ENCODE assay signal across 18 cellular contexts in genomic region chr22:26826431-26826935, GRCh38.
DNase-seq lines count a peak whose midpoint lies in the region; ATAC-seq and TF ChIP-seq lines count a peak whose summit lies in the region.
"Had no signal": no experiment of that assay in that cellular context is flagged by ENCODE, and none has a peak within 500 bp of the region (broad histone marks: within the 10 kb centered on the region; RNA-seq: fewer than 3 reads in every experiment).

No MANE protein-coding gene starts in this region.

- H3K27ac ChIP-seq in SK-N-SH (ENCODE audit: low read depth in 2 of 2, low read length in 1 of 2) (no peak overlapping the region), neural cell (ENCODE audit: low read length) (peak overlapping the region; percentile 43)
- H3K27ac ChIP-seq: 22Rv1, A549, C4-2B had no signal

- no peak overlapping the region for H2AFZ ChIP-seq in SK-N-SH (ENCODE audit: low read depth)
- H2AFZ ChIP-seq in neural cell (ENCODE audit: low read depth, low read length): no peak overlapping the region

- no peak for ATAC-seq in SK-N-SH treated with all-trans-retinoic acid at 6 μM for 48 hours
- ATAC-seq in HG03175 (IDR thresholded peaks at IDR 0.05; ENCODE audit: unreplicated experiment): no peak
- ATAC-seq: A549, HCT116 had no signal

- H3K79me2 ChIP-seq in SK-N-SH (ENCODE audit: insufficient read depth) (no peaks in the 10 kb centered on the region), neural cell (replicated peaks; ENCODE audit: insufficient read depth, low read length) (no peaks in the 10 kb centered on the region)

- WGBS in SK-N-SH (ENCODE audit: low lambda C conversion rate): 85% methylated on average over 4 of the region's 4 CpGs

- POLR2A ChIA-PET in SK-N-SH (lab: Yijun Ruan, JAX): no interaction called here

- H3K27me3 ChIP-seq in SK-N-SH (ENCODE audit: insufficient read depth) (no peaks in the 10 kb centered on the region), MG63 (no peaks in the 10 kb centered on the region), neural cell (ENCODE audit: insufficient read depth, low read depth, low read length) (no peaks in the 10 kb centered on the region)

- no peak for TF ChIP-seq CTCF in SK-N-SH (IDR thresholded peaks at IDR 0.05)
- TF ChIP-seq CTCF in neural cell (IDR thresholded peaks at IDR 0.05; ENCODE audit: poor library complexity, severe bottlenecking): no peak

- no peaks in the 10 kb centered on the region for H4K20me1 ChIP-seq in SK-N-SH (ENCODE audit: insufficient read depth)
- H4K20me1 ChIP-seq in neural cell (ENCODE audit: insufficient read depth): no peaks in the 10 kb centered on the region

- DNase-seq in SK-N-SH (no peak), MG63 (peak; percentile 23), EL (no peak), activated gamma-delta T cell treated with Interleukin-2 at 50 U/mL for 16 hours (no peak)
- DNase-seq: AML-193; Caco-2; CD4-positive, alpha-beta T cell; GF-D8; GOT3; H7; IMR-90 had no signal

- TF ChIP-seq RAD21 in SK-N-SH (IDR thresholded peaks at IDR 0.05; ENCODE audit: low read length) (no peak), neural cell (conservative IDR thresholded peaks at IDR 0.05) (no peak)

- peaks cover 0 to 9% of the 10 kb centered on the region in 2 experiments; a peak in 2 of 4 replicates for H3K4me1 ChIP-seq in SK-N-SH (ENCODE audit: control insufficient read depth in 1 of 2, insufficient read depth in 2 of 2, low read depth in 1 of 2, low read length in 1 of 2)
- H3K4me1 ChIP-seq: A549, Caco-2 had no signal

- CTCF ChIA-PET in SK-N-SH (lab: Yijun Ruan, JAX): interaction anchor here (0.7 to 3.2 kb wide), 3 partner anchors 10 to 15 kb away, joined by 3 to 10 read pairs (median 3); no protein-coding TSS in a partner anchor

- TF ChIP-seq EP300 in SK-N-SH (IDR thresholded peaks at IDR 0.05; ENCODE audit: borderline replicate concordance in 1 of 2, low read depth in 1 of 2, low read length in 1 of 2) (no peak), neural cell (conservative IDR thresholded peaks at IDR 0.05; ENCODE audit: poor library complexity, severe bottlenecking) (no peak)

- H3K36me3 ChIP-seq in SK-N-SH (replicated peaks in 1 of 2; ENCODE audit: control insufficient read depth in 1 of 2, insufficient read depth in 2 of 2, low read length in 1 of 2): no peaks in the 10 kb centered on the region
- no peaks in the 10 kb centered on the region for H3K36me3 ChIP-seq in MG63
- no peaks in the 10 kb centered on the region for H3K36me3 ChIP-seq in neural cell (ENCODE audit: insufficient read depth, low read length)

- H3K9me3 ChIP-seq in SK-N-SH: no peaks in the 10 kb centered on the region
- H3K9me3 ChIP-seq in MG63: no peaks in the 10 kb centered on the region
- no peaks in the 10 kb centered on the region for H3K9me3 ChIP-seq in neural cell (ENCODE audit: low read length)
- H3K9me3 ChIP-seq: A549, Caco-2 had no signal

- no peak overlapping the region for H3K4me3 ChIP-seq in SK-N-SH (ENCODE audit: low read depth in 2 of 2, low read length in 1 of 2)
- no peak overlapping the region for H3K4me3 ChIP-seq in MG63
- no peak overlapping the region for H3K4me3 ChIP-seq in neural cell (ENCODE audit: low read length)
- H3K4me3 ChIP-seq: A549 had no signal

- no peak overlapping the region for H3K4me2 ChIP-seq in SK-N-SH
- H3K4me2 ChIP-seq in neural cell (ENCODE audit: low read length): no peak overlapping the region
- H3K4me2 ChIP-seq: A549 had no signal

- no peaks in the 10 kb centered on the region for H3F3A ChIP-seq in SK-N-SH (replicated peaks; ENCODE audit: insufficient read depth)
- no peaks in the 10 kb centered on the region for H3F3A ChIP-seq in neural cell (ENCODE audit: insufficient read depth, low read length, poor library complexity, severe bottlenecking)

- H3K9me2 ChIP-seq in SK-N-SH: no peaks in the 10 kb centered on the region
- no peaks in the 10 kb centered on the region for H3K9me2 ChIP-seq in neural cell (ENCODE audit: insufficient read depth, low read length)

- H3K9ac ChIP-seq in SK-N-SH: no peak overlapping the region
- H3K9ac ChIP-seq in neural cell (ENCODE audit: low read length): no peak overlapping the region

TF ChIP-seq in SK-N-SH treated with all-trans-retinoic acid at 6 μM for 48 hours, 23 proteins besides CTCF, POLR2A, EP300 and RAD21:
- no peak for TF ChIP-seq POU6F1 (CRISPR knock-in tag; IDR thresholded peaks at IDR 0.05; ENCODE audit: borderline replicate concordance, low read depth)
- peak; percentile 97 for TF ChIP-seq ZFP3 (CRISPR knock-in tag; IDR thresholded peaks at IDR 0.05)

TF ChIP-seq in SK-N-SH, 30 proteins besides CTCF, POLR2A, EP300 and RAD21:
- no peak for TF ChIP-seq TCF12 (IDR thresholded peaks at IDR 0.05)
- TF ChIP-seq, protein P1, sequence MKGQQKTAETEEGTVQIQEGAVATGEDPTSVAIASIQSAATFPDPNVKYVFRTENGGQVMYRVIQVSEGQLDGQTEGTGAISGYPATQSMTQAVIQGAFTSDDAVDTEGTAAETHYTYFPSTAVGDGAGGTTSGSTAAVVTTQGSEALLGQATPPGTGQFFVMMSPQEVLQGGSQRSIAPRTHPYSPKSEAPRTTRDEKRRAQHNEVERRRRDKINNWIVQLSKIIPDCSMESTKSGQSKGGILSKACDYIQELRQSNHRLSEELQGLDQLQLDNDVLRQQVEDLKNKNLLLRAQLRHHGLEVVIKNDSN (IDR thresholded peaks at IDR 0.05; ENCODE audit: borderline replicate concordance, low read depth): no peak
- no peak for TF ChIP-seq FOXJ3 (CRISPR knock-in tag; IDR thresholded peaks at IDR 0.05)

TF ChIP-seq in neural cell, 6 proteins besides CTCF, POLR2A, EP300 and RAD21:
- TF ChIP-seq MXI1 (conservative IDR thresholded peaks at IDR 0.05; ENCODE audit: poor library complexity, severe bottlenecking): no peak
- no peak for TF ChIP-seq SMC3 (conservative IDR thresholded peaks at IDR 0.05; ENCODE audit: poor library complexity)
- no peak for TF ChIP-seq EZH2 (IDR thresholded peaks at IDR 0.05; ENCODE audit: borderline replicate concordance, insufficient read depth, low read length, poor library complexity, severe bottlenecking)
- no peak for TF ChIP-seq TAF1 (IDR thresholded peaks at IDR 0.05; ENCODE audit: low read depth)
- TF ChIP-seq POLR2AphosphoS5 (IDR thresholded peaks at IDR 0.05): no peak
- TF ChIP-seq, protein P2, sequence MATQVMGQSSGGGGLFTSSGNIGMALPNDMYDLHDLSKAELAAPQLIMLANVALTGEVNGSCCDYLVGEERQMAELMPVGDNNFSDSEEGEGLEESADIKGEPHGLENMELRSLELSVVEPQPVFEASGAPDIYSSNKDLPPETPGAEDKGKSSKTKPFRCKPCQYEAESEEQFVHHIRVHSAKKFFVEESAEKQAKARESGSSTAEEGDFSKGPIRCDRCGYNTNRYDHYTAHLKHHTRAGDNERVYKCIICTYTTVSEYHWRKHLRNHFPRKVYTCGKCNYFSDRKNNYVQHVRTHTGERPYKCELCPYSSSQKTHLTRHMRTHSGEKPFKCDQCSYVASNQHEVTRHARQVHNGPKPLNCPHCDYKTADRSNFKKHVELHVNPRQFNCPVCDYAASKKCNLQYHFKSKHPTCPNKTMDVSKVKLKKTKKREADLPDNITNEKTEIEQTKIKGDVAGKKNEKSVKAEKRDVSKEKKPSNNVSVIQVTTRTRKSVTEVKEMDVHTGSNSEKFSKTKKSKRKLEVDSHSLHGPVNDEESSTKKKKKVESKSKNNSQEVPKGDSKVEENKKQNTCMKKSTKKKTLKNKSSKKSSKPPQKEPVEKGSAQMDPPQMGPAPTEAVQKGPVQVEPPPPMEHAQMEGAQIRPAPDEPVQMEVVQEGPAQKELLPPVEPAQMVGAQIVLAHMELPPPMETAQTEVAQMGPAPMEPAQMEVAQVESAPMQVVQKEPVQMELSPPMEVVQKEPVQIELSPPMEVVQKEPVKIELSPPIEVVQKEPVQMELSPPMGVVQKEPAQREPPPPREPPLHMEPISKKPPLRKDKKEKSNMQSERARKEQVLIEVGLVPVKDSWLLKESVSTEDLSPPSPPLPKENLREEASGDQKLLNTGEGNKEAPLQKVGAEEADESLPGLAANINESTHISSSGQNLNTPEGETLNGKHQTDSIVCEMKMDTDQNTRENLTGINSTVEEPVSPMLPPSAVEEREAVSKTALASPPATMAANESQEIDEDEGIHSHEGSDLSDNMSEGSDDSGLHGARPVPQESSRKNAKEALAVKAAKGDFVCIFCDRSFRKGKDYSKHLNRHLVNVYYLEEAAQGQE (IDR thresholded peaks at IDR 0.05; ENCODE audit: borderline replicate concordance): no peak
